ENCODE assay signal across 27 cellular contexts in genomic region chr5:3489221-3489620, GRCh38.
"Had no signal": no experiment of that assay in that cellular context is flagged by ENCODE, and none has a peak within 500 bp of the region (broad histone marks: within the 10 kb centered on the region; RNA-seq: fewer than 3 reads in every experiment).

No MANE protein-coding gene starts in this region.

- DNase-seq: activated CD4-positive, alpha-beta T cell treated with anti-CD3 and anti-CD28 coated beads for 48 hours; activated CD4-positive, alpha-beta T cell treated with anti-CD3 and anti-CD28 coated beads, Interleukin-2, amount 50 U/mL, for 48 hours; activated CD8-positive, alpha-beta memory T cell treated with anti-CD3 and anti-CD28 coated beads for 24 hours; activated effector memory CD4-positive, alpha-beta T cell treated with Interleukin-2 at 50 U/mL for 16 hours; activated naive CD4-positive, alpha-beta T cell treated with anti-CD3 and anti-CD28 coated beads for 36 hours; activated naive CD8-positive, alpha-beta T cell treated with anti-CD3 and anti-CD28 coated beads for 36 hours; adrenal gland; aorta; body of pancreas; cerebellar nuclear complex; colonic mucosa; effector CD8-positive, alpha-beta T cell; islet precursor cell; left ventricle myocardium inferior; mesendoderm; right lobe of liver; stimulated activated CD4-positive, alpha-beta T cell treated with anti-CD3 and anti-CD28 coated beads, Interleukin-2, amount 100 ng/mL, for 48 hours; stimulated activated naive CD8-positive, alpha-beta T cell treated with anti-CD3 and anti-CD28 coated beads, Interleukin-15, Interleukin-2, amounts not matched to agents 100 U/mL and 50 U/mL, for 24 hours; T-helper 9 cell; testis; transverse colon had no signal

- H3K27ac Mint-ChIP-seq: activated naive CD4-positive, alpha-beta T cell treated with anti-CD3 and anti-CD28 coated beads for 36 hours; activated naive CD8-positive, alpha-beta T cell treated with anti-CD3 and anti-CD28 coated beads for 36 hours had no signal

- ATAC-seq: activated CD4-positive, CD25-positive, alpha-beta regulatory T cell treated with anti-CD3 and anti-CD28 coated beads, Interleukin-2, amount 50 U/mL, for 24 hours; body of pancreas; right lobe of liver; stimulated activated naive CD8-positive, alpha-beta T cell treated with anti-CD3 and anti-CD28 coated beads, Interleukin-15, Interleukin-2, amounts not matched to agents 100 U/mL and 50 U/mL, for 24 hours had no signal

- H3K27me3 Mint-ChIP-seq: activated naive CD8-positive, alpha-beta T cell treated with anti-CD3 and anti-CD28 coated beads for 36 hours had no signal

- H3K4me3 Mint-ChIP-seq: activated naive CD4-positive, alpha-beta T cell treated with anti-CD3 and anti-CD28 coated beads for 36 hours; activated naive CD8-positive, alpha-beta T cell treated with anti-CD3 and anti-CD28 coated beads for 36 hours; neural crest cell had no signal

- H3K27me3 ChIP-seq: adrenal gland, cardiac muscle cell, colonic mucosa, hepatocyte, right lobe of liver, testis, transverse colon had no signal

- H3K27ac ChIP-seq: adrenal gland, body of pancreas, cardiac muscle cell, colonic mucosa, hepatocyte, left ventricle myocardium inferior, right lobe of liver, testis, transverse colon, VCaP had no signal

- H3K4me2 ChIP-seq: hepatocyte had no signal

- H3K4me1 ChIP-seq: adrenal gland, body of pancreas, colonic mucosa, left ventricle myocardium inferior, right lobe of liver, testis, transverse colon had no signal

- H3K4me1 Mint-ChIP-seq: activated naive CD8-positive, alpha-beta T cell treated with anti-CD3 and anti-CD28 coated beads for 36 hours had no signal

- H3K4me3 ChIP-seq: adrenal gland, body of pancreas, cardiac muscle cell, colonic mucosa, hepatocyte, left ventricle myocardium inferior, lung, right lobe of liver, testis, transverse colon had no signal

- H3K79me2 ChIP-seq: hepatocyte had no signal

- H3K36me3 ChIP-seq: adrenal gland, cardiac muscle cell, colonic mucosa, left ventricle myocardium inferior, right lobe of liver, transverse colon had no signal

- H2AFZ ChIP-seq: hepatocyte had no signal

- H3K9me3 ChIP-seq: adrenal gland, body of pancreas, colonic mucosa, right lobe of liver, testis, transverse colon had no signal
